1 cellular context compared by ENCODE assay signal in genomic region chr13:75537401-75538365, GRCh38.
TF ChIP-seq lines count a peak whose summit lies in the region.

Gene COMMD6, minus strand, starts transcription at chr13:75537841. Its CDS starts 36 bp downstream, at chr13:75537805.

TF ChIP-seq in HEK293, 187 proteins besides CTCF, POLR2A, EP300 and RAD21 (continued from another document and continues in another):
- TF ChIP-seq ZNF140 (tag by site-specific recombination; IDR thresholded peaks at IDR 0.05) (no peak), FEZF1 (tag by site-specific recombination; IDR thresholded peaks at IDR 0.05) (no peak), ZNF10 (tag by site-specific recombination; IDR thresholded peaks at IDR 0.05) (no peak), GLI4 (tag by site-specific recombination; IDR thresholded peaks at IDR 0.05) (no peak), ZNF423 (tag by site-specific recombination; IDR thresholded peaks at IDR 0.05) (peak; percentile 81), ZNF610 (tag by site-specific recombination; IDR thresholded peaks at IDR 0.05; ENCODE audit: borderline replicate concordance) (no peak), OSR2 (tag by site-specific recombination; IDR thresholded peaks at IDR 0.05) (peak; percentile 22; the same call in 1 of the 2 replicates), ZNF692 (tag by site-specific recombination; IDR thresholded peaks at IDR 0.05) (no peak), ZNF785 (tag by site-specific recombination; IDR thresholded peaks at IDR 0.05) (no peak), ZNF747 (tag by site-specific recombination; IDR thresholded peaks at IDR 0.05) (no peak), ZNF596 (tag by site-specific recombination; IDR thresholded peaks at IDR 0.05) (no peak), ZNF624 (tag by site-specific recombination; IDR thresholded peaks at IDR 0.05) (no peak), ZNF155 (tag by site-specific recombination; IDR thresholded peaks at IDR 0.05) (no peak), ZBTB49 (tag by site-specific recombination; IDR thresholded peaks at IDR 0.05; ENCODE audit: low read depth) (no peak), HIC1 (tag by site-specific recombination; IDR thresholded peaks at IDR 0.05) (peak; percentile 74), ZBTB8A (tag by site-specific recombination; IDR thresholded peaks at IDR 0.05) (no peak), GLIS2 (tag by site-specific recombination; IDR thresholded peaks at IDR 0.05) (peak; percentile 77), TSHZ1 (tag by site-specific recombination; IDR thresholded peaks at IDR 0.05; ENCODE audit: borderline replicate concordance) (no peak), SP3 (tag by site-specific recombination; IDR thresholded peaks at IDR 0.05) (peak; percentile 82), BCL6B (tag by site-specific recombination; IDR thresholded peaks at IDR 0.05) (no peak), ZSCAN23 (tag by site-specific recombination; IDR thresholded peaks at IDR 0.05) (no peak), BCL11A (tag by site-specific recombination; IDR thresholded peaks at IDR 0.05; ENCODE audit: low read depth) (no peak), INSM2 (tag by site-specific recombination; IDR thresholded peaks at IDR 0.05) (no peak), ZNF473 (tag by site-specific recombination; IDR thresholded peaks at IDR 0.05) (no peak), ZNF645 (tag by site-specific recombination; IDR thresholded peaks at IDR 0.05) (no peak), ZSCAN30 (tag by site-specific recombination; IDR thresholded peaks at IDR 0.05) (peak; percentile 44; the same call in 1 of the 2 replicates), ZNF19 (tag by site-specific recombination; IDR thresholded peaks at IDR 0.05; ENCODE audit: low read depth) (no peak), HOXA7 (CRISPR knock-in tag; IDR thresholded peaks at IDR 0.05; ENCODE audit: borderline replicate concordance) (no peak), IKZF3 (tag by site-specific recombination; IDR thresholded peaks at IDR 0.05) (peak; percentile 93), ZNF266 (tag by site-specific recombination; IDR thresholded peaks at IDR 0.05; ENCODE audit: low read depth) (no peak), ZBTB26 (tag by site-specific recombination; optimal IDR thresholded peaks at IDR 0.05) (peak; percentile 38), ZFP37 (tag by site-specific recombination; IDR thresholded peaks at IDR 0.05) (0 out of 2 replicates have a peak, but pooled peaks have one; percentile 70), PRDM1 (tag by site-specific recombination; IDR thresholded peaks at IDR 0.05) (no peak), ZNF223 (tag by site-specific recombination; IDR thresholded peaks at IDR 0.05) (no peak), ZNF488 (tag by site-specific recombination; IDR thresholded peaks at IDR 0.05) (no peak), ZNF148 (tag by site-specific recombination; IDR thresholded peaks at IDR 0.05; ENCODE audit: borderline replicate concordance) (no peak), ZNF513 (tag by site-specific recombination; IDR thresholded peaks at IDR 0.05) (no peak), SALL2 (tag by site-specific recombination; IDR thresholded peaks at IDR 0.05; ENCODE audit: borderline replicate concordance) (no peak), ZBTB20 (tag by site-specific recombination; IDR thresholded peaks at IDR 0.05) (no peak), ZNF175 (tag by site-specific recombination; IDR thresholded peaks at IDR 0.05) (no peak), RBAK (tag by site-specific recombination; IDR thresholded peaks at IDR 0.05) (no peak), ZNF654 (tag by site-specific recombination; IDR thresholded peaks at IDR 0.05; ENCODE audit: low read depth) (no peak), GLIS1 (tag by site-specific recombination; IDR thresholded peaks at IDR 0.05) (peak; percentile 40)
